In the genomic region with DNA sequence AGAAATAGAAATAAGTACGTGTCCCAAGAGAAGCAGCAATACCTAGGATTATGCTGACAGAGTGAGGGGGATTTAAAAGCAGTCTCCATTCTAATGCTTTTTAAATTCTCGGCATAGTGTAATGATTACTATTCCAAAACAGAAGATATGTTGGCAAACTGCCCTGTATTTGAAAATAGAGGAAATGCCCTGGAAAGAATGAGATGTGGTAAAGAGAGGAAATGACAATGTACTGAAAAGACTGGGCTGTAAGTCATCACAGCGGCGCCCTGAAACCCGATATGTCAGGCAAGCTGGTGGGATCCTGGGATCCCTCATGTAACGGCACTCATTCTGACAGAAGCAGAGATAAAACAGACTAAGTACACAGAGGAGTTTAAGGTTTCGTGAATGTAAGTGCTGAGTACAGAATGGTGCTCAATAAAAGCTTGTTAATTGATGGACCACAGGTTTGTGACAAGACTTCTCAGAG, we compare ENCODE assay signal across 8 cellular contexts.
A peak's percentile ranks its signal among the peaks of the same experiment; 100 is the strongest.
DNase-seq lines count a peak whose midpoint lies in the region; ATAC-seq and TF ChIP-seq lines count a peak whose summit lies in the region.

No MANE protein-coding gene starts in this region.

- intact Hi-C loops in thyroid gland (cut with DNase I), result no loop called here

- DNase-seq in stimulated activated CD4-positive, alpha-beta T cell treated with anti-CD3 and anti-CD28 coated beads, Interleukin-1b, Interleukin-23, amount 100 ng/mL, for 48 hours, result peak; percentile 41
- DNase-seq in stimulated activated CD4-positive, alpha-beta T cell treated with anti-CD3 and anti-CD28 coated beads, Interleukin-12 subunit alpha, Interleukin-12 subunit beta, amount 100 ng/mL, for 4 hours, result no peak
- DNase-seq in SIG-M5 treated with dmso at 0.1 percent for 504 hours (lab: John Stamatoyannopoulos, UW; ENCODE audit: unreplicated experiment) (peak; percentile 92), fibroblast of the conjunctiva (ENCODE audit: low read depth) (peak; percentile 89), retinal pigment epithelial cell (ENCODE audit: low read depth) (peak; percentile 87), thyroid gland (no peak)
- no peak for DNase-seq in effector memory CD4-positive, alpha-beta T cell

- H3K9me3 ChIP-seq in thyroid gland, result no peaks in the 10 kb centered on the region
- H3K9me3 ChIP-seq in effector memory CD4-positive, alpha-beta T cell (ENCODE audit: control insufficient read depth, low read length), result no peaks in the 10 kb centered on the region

- H3K36me3 ChIP-seq in thyroid gland, result no peaks in the 10 kb centered on the region
- H3K36me3 ChIP-seq in effector memory CD4-positive, alpha-beta T cell (ENCODE audit: control insufficient read depth, insufficient read depth, low read length), result no peaks in the 10 kb centered on the region

- TF ChIP-seq POLR2A in thyroid gland (IDR thresholded peaks at IDR 0.05), result no peak

- WGBS in thyroid gland, 2 donors, result 62 to 66% methylated on average over 7 of the region's 7 CpGs

- no peak overlapping the region for H3K27ac ChIP-seq in thyroid gland
- no peak overlapping the region for H3K27ac ChIP-seq in effector memory CD4-positive, alpha-beta T cell (ENCODE audit: insufficient read depth, low read length, poor library complexity, severe bottlenecking)

- H3K27me3 ChIP-seq in thyroid gland, result no peaks in the 10 kb centered on the region
- H3K27me3 ChIP-seq in effector memory CD4-positive, alpha-beta T cell (replicated peaks; ENCODE audit: control insufficient read depth, insufficient read depth, low read length, poor library complexity, severe bottlenecking), result no peaks in the 10 kb centered on the region

- TF ChIP-seq CTCF in retinal pigment epithelial cell (conservative IDR thresholded peaks at IDR 0.05; ENCODE audit: low read depth, low read length), result no peak
- TF ChIP-seq CTCF in thyroid gland (IDR thresholded peaks at IDR 0.05), result no peak

- no peak for ATAC-seq in activated CD4-positive, CD25-positive, alpha-beta regulatory T cell treated with anti-CD3 and anti-CD28 coated beads, Interleukin-2, amount 50 U/mL, for 24 hours

- H3K4me1 ChIP-seq in thyroid gland, result peaks cover 2 to 7% of the 10 kb centered on the region in 2 donors
- peaks cover 9% of the 10 kb centered on the region for H3K4me1 ChIP-seq in effector memory CD4-positive, alpha-beta T cell (ENCODE audit: control insufficient read depth, insufficient read depth, low read length, poor library complexity, severe bottlenecking)

- H3K4me3 ChIP-seq in retinal pigment epithelial cell (ENCODE audit: low read length) (no peak overlapping the region), thyroid gland (replicated peaks in 1 of 3) (no peak overlapping the region)
- H3K4me3 ChIP-seq in effector memory CD4-positive, alpha-beta T cell (ENCODE audit: insufficient read depth, low read depth, low read length, poor library complexity, severe bottlenecking), result no peak overlapping the region

Comparison
In these comparisons a context has a peak if more than half of its experiments do, and no peak if none do; other contexts are left out.
1. DNase-seq: peak in stimulated activated CD4-positive, alpha-beta T cell treated with anti-CD3 and anti-CD28 coated beads, Interleukin-1b, Interleukin-23, amount 100 ng/mL, for 48 hours (single experiment), SIG-M5 treated with dmso at 0.1 percent for 504 hours (single experiment), fibroblast of the conjunctiva (single experiment) and retinal pigment epithelial cell (single experiment); none in stimulated activated CD4-positive, alpha-beta T cell treated with anti-CD3 and anti-CD28 coated beads, Interleukin-12 subunit alpha, Interleukin-12 subunit beta, amount 100 ng/mL, for 4 hours (single experiment), thyroid gland (0 of 2) and effector memory CD4-positive, alpha-beta T cell (0 of 3).